Comparison of ENCODE assay signal across 9 cellular contexts in the genomic region with DNA sequence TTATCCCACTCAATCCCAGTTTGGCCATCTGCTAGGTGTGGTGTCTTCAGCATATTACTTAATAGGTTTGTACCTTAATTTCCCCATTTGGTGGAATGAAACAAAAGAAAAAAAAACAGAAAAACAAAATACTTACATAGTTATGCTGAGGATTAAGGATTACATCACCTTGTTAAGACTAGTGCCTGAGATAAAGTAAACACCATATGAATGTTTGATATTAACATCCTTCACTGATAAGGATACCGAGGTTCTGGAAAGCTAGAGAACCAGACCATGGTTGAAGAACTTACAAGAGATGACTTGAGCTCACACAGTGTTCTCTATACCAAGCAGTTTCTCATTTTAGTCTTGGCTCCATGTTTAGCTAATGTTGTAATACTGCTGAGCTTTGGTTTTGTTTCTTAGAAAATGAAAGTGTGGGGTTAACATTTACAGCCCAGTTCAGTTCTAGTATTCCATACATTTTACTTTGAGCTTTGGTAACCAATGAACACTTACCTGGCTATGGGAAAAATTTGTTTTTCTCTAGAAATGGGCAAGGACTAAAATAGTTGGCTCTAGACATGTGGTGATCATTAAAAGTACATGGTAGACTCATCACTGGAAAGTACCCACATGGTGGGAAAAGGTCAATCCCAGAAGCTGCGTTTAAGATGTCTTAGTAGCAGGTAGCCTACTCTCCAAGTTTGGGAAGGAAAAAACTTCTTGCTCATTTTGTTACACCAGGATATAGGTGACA. TPM values are rescaled to one million over a fixed set of nuclear protein-coding genes. Genes with fewer than 3 reads are reported as not detected.
A peak's percentile ranks its signal among the peaks of the same experiment; 100 is the strongest.
DNase-seq lines count a peak whose midpoint lies in the region; ATAC-seq and TF ChIP-seq lines count a peak whose summit lies in the region.
"Had no signal": no experiment of that assay in that cellular context is flagged by ENCODE, and none has a peak within 500 bp of the region (broad histone marks: within the 10 kb centered on the region; RNA-seq: fewer than 3 reads in every experiment).

No MANE protein-coding gene starts in this region.

- intact Hi-C loops in MCF 10A (cut with micrococcal nuclease): loop anchor here (5.0 kb wide), 1 partner anchor 392 kb away; no protein-coding TSS in a partner anchor

- no TSS peak for BruUV-seq in MCF 10A (replicated peaks; lab: Mats Ljungman, UMichigan)

- peak overlapping the region; percentile 30 for H3K27ac Mint-ChIP-seq in activated naive CD4-positive, alpha-beta T cell treated with anti-CD3 and anti-CD28 coated beads, Interleukin-2, amount 50 U/mL, for 24 hours
- H3K27ac Mint-ChIP-seq in MCF 10A (ENCODE audit: low read depth, unreplicated experiment) (peak overlapping the region; percentile 89), type B pancreatic cell (peak overlapping the region; percentile 92)
- H3K27ac Mint-ChIP-seq in effector memory CD8-positive, alpha-beta T cell: no peak overlapping the region
- H3K27ac Mint-ChIP-seq: naive B cell had no signal

- peaks cover 18% of the 10 kb centered on the region for H3K4me1 Mint-ChIP-seq in activated naive CD4-positive, alpha-beta T cell treated with anti-CD3 and anti-CD28 coated beads, Interleukin-2, amount 50 U/mL, for 24 hours
- H3K4me1 Mint-ChIP-seq in MCF 10A (ENCODE audit: insufficient read depth, unreplicated experiment) (peaks cover 20% of the 10 kb centered on the region), type B pancreatic cell (ENCODE audit: unreplicated experiment) (peaks cover 9% of the 10 kb centered on the region)
- peaks cover 0 to 1% of the 10 kb centered on the region in 2 donors for H3K4me1 Mint-ChIP-seq in effector memory CD8-positive, alpha-beta T cell (ENCODE audit: low read depth in 2 of 2)

- POLR2A ChIA-PET in MCF 10A (lab: Yijun Ruan, JAX): interaction anchor here (0.7 to 2.8 kb wide), 11 partner anchors 13 to 636 kb away, joined by 3 to 11 read pairs (median 5); no protein-coding TSS in a partner anchor

- no peaks in the 10 kb centered on the region for H3K36me3 Mint-ChIP-seq in activated naive CD4-positive, alpha-beta T cell treated with anti-CD3 and anti-CD28 coated beads, Interleukin-2, amount 50 U/mL, for 24 hours
- H3K36me3 Mint-ChIP-seq in MCF 10A (ENCODE audit: insufficient read depth, unreplicated experiment) (no peaks in the 10 kb centered on the region), type B pancreatic cell (no peaks in the 10 kb centered on the region)
- H3K36me3 Mint-ChIP-seq in effector memory CD8-positive, alpha-beta T cell (ENCODE audit: insufficient read depth): no peaks in the 10 kb centered on the region
- H3K36me3 Mint-ChIP-seq: naive B cell had no signal

- DNase-seq in activated naive CD4-positive, alpha-beta T cell treated with anti-CD3 and anti-CD28 coated beads, Interleukin-2, amount 50 U/mL, for 16 hours: no peak
- DNase-seq in MCF 10A (ENCODE audit: unreplicated experiment) (no peak), type B pancreatic cell (ENCODE audit: extremely low spot score, unreplicated experiment) (no peak), NCI-H2081 (lab: John Stamatoyannopoulos, UW) (no peak)
- DNase-seq in stimulated activated CD4-positive, alpha-beta T cell treated with anti-CD3 and anti-CD28 coated beads, Interleukin-4, amount 100 ng/mL, for 4 hours: no peak
- no peak for DNase-seq in effector memory CD8-positive, alpha-beta T cell
- DNase-seq: naive B cell had no signal

- peak; percentile 15 for ATAC-seq in HG03354 (IDR thresholded peaks at IDR 0.05; ENCODE audit: poor library complexity, severe bottlenecking, unreplicated experiment)
- no peak for ATAC-seq in effector memory CD8-positive, alpha-beta T cell (replicated peaks)

- CTCF ChIA-PET in MCF 10A (lab: Yijun Ruan, JAX): interaction anchor here (0.6 to 1.6 kb wide), 7 partner anchors 14 to 1058 kb away, joined by 3 to 4 read pairs (median 3); no protein-coding TSS in a partner anchor

- TF ChIP-seq CTCF in MCF 10A (IDR thresholded peaks at IDR 0.05; ENCODE audit: unreplicated experiment) (no peak), type B pancreatic cell (conservative IDR thresholded peaks at IDR 0.05) (no peak)

- H3K4me3 Mint-ChIP-seq in activated naive CD4-positive, alpha-beta T cell treated with anti-CD3 and anti-CD28 coated beads, Interleukin-2, amount 50 U/mL, for 24 hours: no peak overlapping the region
- H3K4me3 Mint-ChIP-seq in MCF 10A (ENCODE audit: unreplicated experiment): no peak overlapping the region
- no peak overlapping the region for H3K4me3 Mint-ChIP-seq in type B pancreatic cell
- H3K4me3 Mint-ChIP-seq in effector memory CD8-positive, alpha-beta T cell: no peak overlapping the region

- no peaks in the 10 kb centered on the region for H3K9me3 Mint-ChIP-seq in activated naive CD4-positive, alpha-beta T cell treated with anti-CD3 and anti-CD28 coated beads, Interleukin-2, amount 50 U/mL, for 24 hours
- no peaks in the 10 kb centered on the region for H3K9me3 Mint-ChIP-seq in MCF 10A (ENCODE audit: unreplicated experiment)
- no peaks in the 10 kb centered on the region for H3K9me3 Mint-ChIP-seq in type B pancreatic cell
- H3K9me3 Mint-ChIP-seq in effector memory CD8-positive, alpha-beta T cell: no peaks in the 10 kb centered on the region
- H3K9me3 Mint-ChIP-seq: naive B cell had no signal

- H3K27me3 Mint-ChIP-seq in activated naive CD4-positive, alpha-beta T cell treated with anti-CD3 and anti-CD28 coated beads, Interleukin-2, amount 50 U/mL, for 24 hours: no peaks in the 10 kb centered on the region
- H3K27me3 Mint-ChIP-seq in MCF 10A (ENCODE audit: insufficient read depth, unreplicated experiment): no peaks in the 10 kb centered on the region
- H3K27me3 Mint-ChIP-seq in type B pancreatic cell: no peaks in the 10 kb centered on the region
- no peaks in the 10 kb centered on the region for H3K27me3 Mint-ChIP-seq in effector memory CD8-positive, alpha-beta T cell
- H3K27me3 Mint-ChIP-seq: naive B cell had no signal

RNA-seq across cellular contexts. Expression of a gene that starts 5.8 kb away (rescaled TPM):
- total RNA-seq in MCF 10A (2022) (37.4 and 62.5 TPM in 2 replicates), type B pancreatic cell (ENCODE audit: low replicate concordance) (25.3 and 56.3 TPM in 2 replicates)

Comparison
In these comparisons a context has a peak if more than half of its experiments do, and no peak if none do; other contexts are left out.
1. H3K27ac Mint-ChIP-seq: peak in activated naive CD4-positive, alpha-beta T cell treated with anti-CD3 and anti-CD28 coated beads, Interleukin-2, amount 50 U/mL, for 24 hours (single experiment), MCF 10A (single experiment) and type B pancreatic cell (single experiment); none in effector memory CD8-positive, alpha-beta T cell (0 of 2).